ENCODE assay signal across 9 cellular contexts in genomic region chr4:8274772-8275241, GRCh38. TPM values are rescaled to one million over a fixed set of nuclear protein-coding genes. Genes with fewer than 3 reads are reported as not detected.
DNase-seq lines count a peak whose midpoint lies in the region; ATAC-seq, FAIRE-seq and TF ChIP-seq lines count a peak whose summit lies in the region.
"Had no signal": no experiment of that assay in that cellular context is flagged by ENCODE, and none has a peak within 500 bp of the region (broad histone marks: within the 10 kb centered on the region; RNA-seq: fewer than 3 reads in every experiment).

No MANE protein-coding gene starts in this region.

- FAIRE-seq in D721Med (lab: Jason Lieb, UNC) (no peak), frontal cortex (lab: Jason Lieb, UNC) (no peak)

- peak; percentile 70 for DNase-seq in D721Med (ENCODE audit: insufficient read length, low spot score)
- DNase-seq in Peyer's patch, result peak; percentile 28 to 80 (median 65)
- peak; percentile 73 to 74 for DNase-seq in frontal cortex (ENCODE audit: low spot score in 2 of 2)
- peak; percentile 93 for DNase-seq in osteocyte (ENCODE audit: extremely low spot score, unreplicated experiment)
- no peak for DNase-seq in natural killer cell
- no peak for DNase-seq in CD4-positive, alpha-beta memory T cell
- no peak for DNase-seq in T-helper 17 cell

- no peak for TF ChIP-seq POLR2A in Peyer's patch (IDR thresholded peaks at IDR 0.05)

- H3K27me3 Mint-ChIP-seq in osteocyte (ENCODE audit: unreplicated experiment) (peaks cover 5% of the 10 kb centered on the region), natural killer cell (ENCODE audit: low read depth in 2 of 2) (peaks cover 14 to 17% of the 10 kb centered on the region in 2 donors), T-helper 17 cell (peaks cover 43% of the 10 kb centered on the region)
- H3K27me3 Mint-ChIP-seq in CD4-positive, alpha-beta memory T cell, result peaks cover 7 to 17% of the 10 kb centered on the region in 2 donors

- H3K27ac Mint-ChIP-seq in osteocyte (ENCODE audit: unreplicated experiment) (no peak overlapping the region), natural killer cell (no peak overlapping the region), T-helper 17 cell (no peak overlapping the region)
- H3K27ac Mint-ChIP-seq in CD4-positive, alpha-beta memory T cell, result no peak overlapping the region
- H3K27ac Mint-ChIP-seq: dendritic cell treated with granulocyte-macrophage colony-stimulating factor and Interleukin-4, amounts not matched to agents 40 ng/mL and 50 ng/mL, for 4 days had no signal

- POLR2A ChIA-PET in CD4-positive, alpha-beta memory T cell (lab: Charles Lee; ENCODE audit: partially characterized antibody), result no interaction called here

- H3K27ac ChIP-seq in Peyer's patch, result peak overlapping the region in 3 of 4 donors; percentile 32 to 55 (median 46)
- H3K27ac ChIP-seq in CD4-positive, alpha-beta memory T cell (ENCODE audit: low read depth, low read length), result no peak overlapping the region

- H3K4me1 Mint-ChIP-seq in osteocyte (ENCODE audit: unreplicated experiment) (peaks cover 33% of the 10 kb centered on the region), natural killer cell (peaks cover 0 to 8% of the 10 kb centered on the region in 2 donors), T-helper 17 cell (peaks cover 2% of the 10 kb centered on the region)
- no peaks in the 10 kb centered on the region for H3K4me1 Mint-ChIP-seq in CD4-positive, alpha-beta memory T cell

- ATAC-seq in HG02970 (IDR thresholded peaks at IDR 0.05; ENCODE audit: low FRiP score, unreplicated experiment) (no peak), natural killer cell (no peak), T-helper 17 cell (no peak)

- H3K4me3 ChIP-seq in Peyer's patch, result no peak overlapping the region
- H3K4me3 ChIP-seq in CD4-positive, alpha-beta memory T cell (ENCODE audit: low read length in 2 of 2), result no peak overlapping the region

- CTCF ChIA-PET in CD4-positive, alpha-beta memory T cell (lab: Charles Lee; ENCODE audit: partially characterized antibody), result no interaction called here

- intact Hi-C loops in natural killer cell (cut with micrococcal nuclease), result no loop called here
- intact Hi-C loops in CD4-positive, alpha-beta memory T cell (cut with micrococcal nuclease), result no loop called here

- H3K9me3 ChIP-seq in Peyer's patch (no peaks in the 10 kb centered on the region), T-helper 17 cell (ENCODE audit: control insufficient read depth, low read length, poor library complexity, severe bottlenecking) (no peaks in the 10 kb centered on the region)
- no peaks in the 10 kb centered on the region for H3K9me3 ChIP-seq in CD4-positive, alpha-beta memory T cell (ENCODE audit: control insufficient read depth in 1 of 2, low read length in 2 of 2)

- H3K9me3 Mint-ChIP-seq in osteocyte (ENCODE audit: unreplicated experiment), result no peaks in the 10 kb centered on the region
- no peaks in the 10 kb centered on the region for H3K9me3 Mint-ChIP-seq in natural killer cell
- no peaks in the 10 kb centered on the region for H3K9me3 Mint-ChIP-seq in CD4-positive, alpha-beta memory T cell
- H3K9me3 Mint-ChIP-seq: dendritic cell treated with granulocyte-macrophage colony-stimulating factor and Interleukin-4, amounts not matched to agents 40 ng/mL and 50 ng/mL, for 4 days had no signal

- H3K4me3 Mint-ChIP-seq in osteocyte (ENCODE audit: unreplicated experiment) (no peak overlapping the region), natural killer cell (no peak overlapping the region), T-helper 17 cell (no peak overlapping the region)
- no peak overlapping the region for H3K4me3 Mint-ChIP-seq in CD4-positive, alpha-beta memory T cell
- H3K4me3 Mint-ChIP-seq: dendritic cell treated with granulocyte-macrophage colony-stimulating factor and Interleukin-4, amounts not matched to agents 40 ng/mL and 50 ng/mL, for 4 days had no signal

- H3K36me3 ChIP-seq in Peyer's patch, result no peaks in the 10 kb centered on the region
- no peaks in the 10 kb centered on the region for H3K36me3 ChIP-seq in CD4-positive, alpha-beta memory T cell (ENCODE audit: insufficient read depth, low read length)

- H3K36me3 Mint-ChIP-seq in osteocyte (ENCODE audit: unreplicated experiment) (no peaks in the 10 kb centered on the region), natural killer cell (no peaks in the 10 kb centered on the region), T-helper 17 cell (ENCODE audit: low read depth) (no peaks in the 10 kb centered on the region)
- no peaks in the 10 kb centered on the region for H3K36me3 Mint-ChIP-seq in CD4-positive, alpha-beta memory T cell

- no peaks in the 10 kb centered on the region for H3K27me3 ChIP-seq in Peyer's patch
- H3K27me3 ChIP-seq in CD4-positive, alpha-beta memory T cell (ENCODE audit: insufficient read depth, low read length), result no peaks in the 10 kb centered on the region

- H3K4me1 ChIP-seq in Peyer's patch, result peaks cover 0 to 44% (median 0%) of the 10 kb centered on the region in 4 donors
- no peaks in the 10 kb centered on the region for H3K4me1 ChIP-seq in CD4-positive, alpha-beta memory T cell (ENCODE audit: insufficient read depth, low read length)

- TF ChIP-seq CTCF in D721Med (IDR thresholded peaks at IDR 0.05; ENCODE audit: insufficient read depth, missing control alignments) (peak; percentile 28), Peyer's patch (IDR thresholded peaks at IDR 0.05) (peak in 1 of 6 experiments; percentile 15), osteocyte (IDR thresholded peaks at IDR 0.05) (peak; percentile 57), natural killer cell (IDR thresholded peaks at IDR 0.05) (no peak)

RNA-seq across cellular contexts. Expression of gene HTRA3, which starts 5.3 kb away (rescaled TPM):
- total RNA-seq in Peyer's patch (10 to 100 TPM in 1 of 4 donors, 1 to 10 TPM in 3; 3.3 to 43.7 (median 7.9) TPM), frontal cortex (0.82 TPM), osteocyte (0.16 and 0.37 TPM in 2 replicates), natural killer cell (not detected), T-helper 17 cell (not detected)
- not detected for total RNA-seq in CD4-positive, alpha-beta memory T cell
- not detected for polyA plus RNA-seq in CD4-positive, alpha-beta memory T cell

Comparison
In these comparisons a context has a peak if more than half of its experiments do, and no peak if none do; other contexts are left out.
1. DNase-seq: peak in D721Med (single experiment), Peyer's patch (3 of 3), frontal cortex (2 of 2) and osteocyte (single experiment); none in natural killer cell (single experiment), CD4-positive, alpha-beta memory T cell (0 of 5) and T-helper 17 cell (0 of 3).